In the genomic region with DNA sequence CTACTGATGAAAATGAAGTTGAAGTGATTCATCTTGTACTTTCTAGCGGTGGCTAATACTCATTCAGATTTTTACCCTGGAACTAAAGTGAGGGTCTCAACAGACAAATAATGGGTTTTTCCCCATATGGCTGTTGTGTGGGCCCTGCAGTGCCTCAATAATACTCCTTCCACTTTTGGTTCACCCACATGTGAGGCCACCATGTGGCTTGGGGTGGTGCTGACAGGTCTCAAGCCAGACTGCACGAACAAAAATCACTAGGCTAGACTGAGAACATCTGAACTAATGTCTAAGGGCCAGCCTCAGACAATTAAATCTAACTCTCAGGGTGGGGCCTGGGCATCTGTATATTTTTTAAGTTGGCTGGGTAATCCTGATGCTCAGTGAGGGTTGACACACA, we compare ENCODE assay signal across 16 cellular contexts. TPM values are rescaled to one million over a fixed set of nuclear protein-coding genes. Genes with fewer than 3 reads are reported as not detected.
DNase-seq lines count a peak whose midpoint lies in the region; ATAC-seq, FAIRE-seq and TF ChIP-seq lines count a peak whose summit lies in the region.
"Had no signal": no experiment of that assay in that cellular context is flagged by ENCODE, and none has a peak within 500 bp of the region (broad histone marks: within the 10 kb centered on the region; RNA-seq: fewer than 3 reads in every experiment).

No MANE protein-coding gene starts in this region.

- no peak overlapping the region for H3K4me3 Mint-ChIP-seq in glutamatergic neuron (ENCODE audit: unreplicated experiment)
- H3K4me3 Mint-ChIP-seq: activated T-cell treated with anti-CD3 and anti-CD28 coated beads, Interleukin-2, amount 50 U/mL, for 4 hours; CD4-positive, CD25-positive, alpha-beta regulatory T cell; natural killer cell had no signal

- no peaks in the 10 kb centered on the region for H3K36me3 Mint-ChIP-seq in glutamatergic neuron (ENCODE audit: unreplicated experiment)
- H3K36me3 Mint-ChIP-seq: CD4-positive, CD25-positive, alpha-beta regulatory T cell; natural killer cell had no signal

- no peak overlapping the region for H3K4me3 ChIP-seq in choroid plexus epithelial cell (ENCODE audit: low read depth, low read length)
- H3K4me3 ChIP-seq: gastrocnemius medialis had no signal

- no peaks in the 10 kb centered on the region for H3K9me3 Mint-ChIP-seq in glutamatergic neuron (ENCODE audit: unreplicated experiment)
- H3K9me3 Mint-ChIP-seq: activated T-cell treated with anti-CD3 and anti-CD28 coated beads, Interleukin-2, amount 50 U/mL, for 4 hours; CD4-positive, CD25-positive, alpha-beta regulatory T cell; natural killer cell had no signal

- peaks cover 2% of the 10 kb centered on the region for H3K27me3 Mint-ChIP-seq in glutamatergic neuron (ENCODE audit: unreplicated experiment)

- H3K27ac Mint-ChIP-seq in glutamatergic neuron (ENCODE audit: unreplicated experiment) = no peak overlapping the region
- H3K27ac Mint-ChIP-seq: CD4-positive, CD25-positive, alpha-beta regulatory T cell; natural killer cell had no signal

- TF ChIP-seq CTCF in GM10266 (IDR thresholded peaks at IDR 0.05; ENCODE audit: control insufficient read depth, insufficient read depth, low read depth, missing control alignments) (no peak), choroid plexus epithelial cell (conservative IDR thresholded peaks at IDR 0.05; ENCODE audit: low read depth, low read length) (peak; percentile 16), glutamatergic neuron (IDR thresholded peaks at IDR 0.05; ENCODE audit: partially characterized antibody, unreplicated experiment) (no peak)

- no peak for TF ChIP-seq POLR2A in GM12891 (IDR thresholded peaks at IDR 0.05; ENCODE audit: low read depth, low read length)

- FAIRE-seq in GM12891 (lab: Jason Lieb, UNC) = no peak

- peaks cover 4% of the 10 kb centered on the region for H3K4me1 Mint-ChIP-seq in glutamatergic neuron (ENCODE audit: low read depth, unreplicated experiment)

- DNase-seq in GM10266 (ENCODE audit: extremely low spot score) (peak; percentile 10), choroid plexus epithelial cell (ENCODE audit: low read depth) (no peak), GM12891 (ENCODE audit: insufficient read length, low spot score) (no peak), glutamatergic neuron (no peak)
- DNase-seq: activated T-cell treated with anti-CD3 and anti-CD28 coated beads, Interleukin-2, amount 50 U/mL, for 4 hours; aorta; CD4-positive, CD25-positive, alpha-beta regulatory T cell; gastrocnemius medialis; left colon; natural killer cell; NCI-H187 treated with DMSO at 0.1 percent for 48 hours; right cardiac atrium had no signal

- ATAC-seq in GM19023 (IDR thresholded peaks at IDR 0.05; ENCODE audit: unreplicated experiment) (peak; percentile 45), HG03432 (IDR thresholded peaks at IDR 0.05; ENCODE audit: unreplicated experiment) (peak; percentile 40), GM21528 (IDR thresholded peaks at IDR 0.05; ENCODE audit: low FRiP score, unreplicated experiment) (no peak), HG03378 (IDR thresholded peaks at IDR 0.05; ENCODE audit: unreplicated experiment) (no peak)
- ATAC-seq: activated T-cell treated with anti-CD3 and anti-CD28 coated beads, Interleukin-2, amount 50 U/mL, for 4 hours; gastrocnemius medialis; left colon; natural killer cell; right cardiac atrium had no signal

TF ChIP-seq in GM12891, 5 proteins besides CTCF, POLR2A, EP300 and RAD21:
- TF ChIP-seq POU2F2 (IDR thresholded peaks at IDR 0.05; ENCODE audit: low read depth, low read length) = no peak
- no peak for TF ChIP-seq SPI1 (IDR thresholded peaks at IDR 0.05; ENCODE audit: low read depth, low read length)
- TF ChIP-seq TAF1 (IDR thresholded peaks at IDR 0.05; ENCODE audit: low read depth, low read length) = no peak
- no peak for TF ChIP-seq POLR2AphosphoS5 (IDR thresholded peaks at IDR 0.05; ENCODE audit: low read depth, low read length)
- TF ChIP-seq PAX5 (IDR thresholded peaks at IDR 0.05; ENCODE audit: insufficient read depth, low read length, severe bottlenecking) = no peak

RNA-seq across cellular contexts. Expression of gene COL12A1, which starts 7.9 kb away (rescaled TPM):
- polyA plus RNA-seq in GM12891 (2012; ENCODE audit: low read depth, missing spikeins) = 0.03 TPM
- total RNA-seq in glutamatergic neuron (ENCODE audit: unreplicated experiment) = 2.4 TPM
- polyA plus RNA-seq: CD4-positive, CD25-positive, alpha-beta regulatory T cell had no signal

RNA-seq across cellular contexts. Expression of gene COX7A2, which starts 29.9 kb away (rescaled TPM):
- polyA plus RNA-seq in GM12891 (2012; ENCODE audit: low read depth, missing spikeins) = 391 TPM
- total RNA-seq in glutamatergic neuron (ENCODE audit: unreplicated experiment) = 527 TPM

Comparison
In these comparisons a context has a peak if more than half of its experiments do, and no peak if none do; other contexts are left out.
1. ATAC-seq: peak in GM19023 (single experiment) and HG03432 (single experiment); none in GM21528 (single experiment) and HG03378 (single experiment).